ENCODE assay signal across 8 cellular contexts in the genomic region with DNA sequence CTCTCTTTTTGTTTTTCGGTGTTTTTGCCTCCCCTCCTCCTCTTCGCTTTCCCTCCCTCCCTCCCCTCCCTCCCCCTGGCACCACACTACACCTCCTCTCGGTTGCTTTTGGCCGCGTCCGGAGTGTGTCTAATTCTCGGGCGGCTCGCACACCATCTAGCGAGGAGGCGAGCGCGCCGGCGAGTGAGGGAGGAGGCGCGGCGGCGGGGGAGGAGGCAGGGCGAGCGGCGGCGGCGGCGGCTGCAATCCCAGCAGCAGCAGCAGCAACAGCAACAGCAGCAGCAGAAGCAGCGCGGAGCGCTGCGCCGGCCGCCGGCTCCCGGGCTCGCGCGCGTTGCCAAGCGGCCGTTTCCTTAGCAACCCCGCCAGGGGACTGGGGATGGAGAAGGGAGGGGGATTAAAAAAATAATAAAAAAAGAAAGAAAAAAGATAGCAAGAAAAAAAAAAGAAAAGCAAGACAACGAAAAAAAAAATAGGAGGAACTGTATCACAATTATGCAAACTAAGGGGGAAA. TPM values are rescaled to one million over a fixed set of nuclear protein-coding genes. Genes with fewer than 3 reads are reported as not detected.
DNase-seq lines count a peak whose midpoint lies in the region; ATAC-seq and TF ChIP-seq lines count a peak whose summit lies in the region.

No MANE protein-coding gene starts in this region.

- intact Hi-C loops in heart right ventricle (cut with DNase I) (loop anchor here in 3 of 10 donors (10.0 kb wide), 4 partner anchors 62 to 698 kb away; no protein-coding TSS in a partner anchor), ovary (cut with DNase I) (no loop called here), aorta (cut with DNase I) (loop anchor here in 1 of 2 donors (2.0 to 5.0 kb wide), 2 partner anchors 56 to 100 kb away; no protein-coding TSS in a partner anchor)

- no peak overlapping the region for H2BK120ac ChIP-seq in H9 (ENCODE audit: low read depth, low read length, poor library complexity, severe bottlenecking)

- no peak overlapping the region for H3K56ac ChIP-seq in H9 (ENCODE audit: insufficient read length, low read depth, low read length)

- H3K9ac ChIP-seq in H9 (ENCODE audit: extremely low read depth, insufficient read length, low read length) (peak overlapping the region; percentile 72), Loucy (ENCODE audit: low read depth, low read length, poor library complexity, severe bottlenecking) (peak overlapping the region; percentile 92)

- in situ Hi-C loops in G401 (cut with HindIII; ENCODE audit: low sequenced_read_pairs): no loop called here

- H2BK20ac ChIP-seq in H9 (ENCODE audit: low read depth, low read length, poor library complexity, severe bottlenecking): no peak overlapping the region

- H2AFZ ChIP-seq in H9 (ENCODE audit: low read length) (no peak overlapping the region), Loucy (ENCODE audit: low read length) (peak overlapping the region; percentile 100)

- H3K9me3 Mint-ChIP-seq in H9: no peaks in the 10 kb centered on the region

- no peak overlapping the region for H3K14ac ChIP-seq in H9 (ENCODE audit: insufficient read depth, low read length)

- H2BK5ac ChIP-seq in H9 (ENCODE audit: insufficient read length, low read length): no peak overlapping the region

- H3K9me2 ChIP-seq in Loucy (replicated peaks; ENCODE audit: low read depth, low read length): no peaks in the 10 kb centered on the region

- H3K23me2 ChIP-seq in H9 (ENCODE audit: insufficient read length, low read depth, low read length, poor library complexity, severe bottlenecking): peaks cover 22% of the 10 kb centered on the region

- H3K4ac ChIP-seq in H9 (ENCODE audit: low read depth, low read length): no peak overlapping the region

- no peak overlapping the region for H3K4me3 Mint-ChIP-seq in H9

- no peaks in the 10 kb centered on the region for H3K36me3 Mint-ChIP-seq in H9 (ENCODE audit: insufficient read depth in 1 of 3, low read depth in 3 of 3)

- peaks cover 6% of the 10 kb centered on the region; the same call in 1 of the 2 replicates for H3F3A ChIP-seq in Loucy (ENCODE audit: low read depth)

- H4K91ac ChIP-seq in H9 (ENCODE audit: insufficient read length, low read depth, low read length): no peak overlapping the region

- no peak overlapping the region for H3K18ac ChIP-seq in H9 (ENCODE audit: insufficient read length, low read depth, low read length)

- H3K4me3 ChIP-seq in Loucy (ENCODE audit: low read length, poor library complexity, severe bottlenecking): peak overlapping the region; percentile 99
- H3K4me3 ChIP-seq in heart right ventricle: peak overlapping the region; percentile 54 to 78 (median 70)
- peak overlapping the region; percentile 71 for H3K4me3 ChIP-seq in ovary
- peak overlapping the region; percentile 37 to 81 for H3K4me3 ChIP-seq in aorta (ENCODE audit: low read length in 2 of 2)

- H3K9me3 ChIP-seq in H9 (ENCODE audit: control insufficient read depth, low read depth, low read length) (no peaks in the 10 kb centered on the region), Loucy (ENCODE audit: insufficient read depth, low read depth, low read length) (no peaks in the 10 kb centered on the region), heart right ventricle (no peaks in the 10 kb centered on the region), ovary (no peaks in the 10 kb centered on the region), aorta (ENCODE audit: control insufficient read depth, low read length) (no peaks in the 10 kb centered on the region)

- ATAC-seq in heart right ventricle: peak; percentile 80 to 96 (median 86)
- ATAC-seq in aorta (ENCODE audit: low FRiP score): peak; percentile 93

- TF ChIP-seq CTCF in H9 (conservative IDR thresholded peaks at IDR 0.05) (0 out of 3 replicates have a peak, but pooled peaks have one; percentile 9), Loucy (conservative IDR thresholded peaks at IDR 0.05; ENCODE audit: low read length) (no peak), heart right ventricle (IDR thresholded peaks at IDR 0.05) (peak in 2 of 9 donors; percentile 26 to 29), ovary (IDR thresholded peaks at IDR 0.05) (no peak)

- no peak overlapping the region for H2AK5ac ChIP-seq in H9 (ENCODE audit: insufficient read length, low read length)

- H3K79me2 ChIP-seq in H9 (ENCODE audit: insufficient read depth, low read length) (no peaks in the 10 kb centered on the region), Loucy (ENCODE audit: insufficient read depth, low read length) (no peaks in the 10 kb centered on the region)

- no peak overlapping the region for H4K5ac ChIP-seq in H9 (ENCODE audit: insufficient read length, low read depth, low read length)

- H3K4me1 Mint-ChIP-seq in H9: peaks cover 12 to 13% of the 10 kb centered on the region in 2 experiments

- DNase-seq in G401 (ENCODE audit: low spot score): peak; percentile 91
- DNase-seq in H9: peak; percentile 89
- DNase-seq in SHP77 treated with DMSO at 0.1 percent for 48 hours (lab: John Stamatoyannopoulos, UW): peak; percentile 49
- peak; percentile 31 to 91 (median 83) for DNase-seq in anterior cingulate cortex (lab: John Stamatoyannopoulos, UW)
- peak; percentile 76 to 86 for DNase-seq in heart right ventricle
- peak; percentile 81 to 90 (median 86) for DNase-seq in ovary
- DNase-seq in aorta: peak; percentile 93 to 95

- no peak overlapping the region for H2BK12ac ChIP-seq in H9 (ENCODE audit: insufficient read length, low read depth, low read length)

- H3K27me3 Mint-ChIP-seq in H9 (ENCODE audit: low read depth): peaks cover 38% of the 10 kb centered on the region

- H3K27ac Mint-ChIP-seq in H9: peak overlapping the region in 1 of 3 experiments; percentile 77; a peak in 2 of 7 replicates

- no peaks in the 10 kb centered on the region for H3K79me1 ChIP-seq in H9 (ENCODE audit: insufficient read depth, low read depth, low read length, poor library complexity, severe bottlenecking)

- H4K20me1 ChIP-seq in H9 (ENCODE audit: control insufficient read depth, insufficient read depth, insufficient read length) (no peaks in the 10 kb centered on the region), Loucy (ENCODE audit: insufficient read depth, low read length, poor library complexity, severe bottlenecking) (no peaks in the 10 kb centered on the region)

- H3K23ac ChIP-seq in H9 (ENCODE audit: insufficient read length, low read depth, low read length): no peak overlapping the region

- H3T11ph ChIP-seq in H9 (ENCODE audit: low read length): no peak overlapping the region

- H3K4me2 ChIP-seq in H9 (ENCODE audit: insufficient read depth, insufficient read length, low read length) (peak overlapping the region; percentile 99), Loucy (ENCODE audit: low read depth, low read length, poor library complexity, severe bottlenecking) (peak overlapping the region; percentile 87)

- no peak for TF ChIP-seq EP300 in ovary (IDR thresholded peaks at IDR 0.05)

- H4K8ac ChIP-seq in H9 (replicated peaks; ENCODE audit: insufficient read length, low read depth, low read length): no peak overlapping the region

- WGBS in H9 (ENCODE audit: extremely low coverage, insufficient read length, low lambda C conversion rate): no CpG with 5 or more reads among the region's 41 CpGs
- WGBS in heart right ventricle, 2 donors: 0 to 1% methylated on average over 41 of the region's 41 CpGs
- 0 to 1% (median 0%) methylated on average over 35 to 41 of the region's 41 CpGs for WGBS in ovary, 3 donors
- 0% methylated on average over 34 to 41 of the region's 41 CpGs for WGBS in aorta, 2 donors

- H3K36me3 ChIP-seq in Loucy (ENCODE audit: insufficient read depth, low read length): no peaks in the 10 kb centered on the region
- H3K36me3 ChIP-seq in heart right ventricle: no peaks in the 10 kb centered on the region
- no peaks in the 10 kb centered on the region for H3K36me3 ChIP-seq in ovary
- no peaks in the 10 kb centered on the region for H3K36me3 ChIP-seq in aorta (ENCODE audit: control insufficient read depth in 1 of 2, insufficient read depth in 2 of 2, low read length in 1 of 2)

- H3K27ac ChIP-seq in H9 (ENCODE audit: insufficient read length, low read depth, low read length): no peak overlapping the region
- H3K27ac ChIP-seq in heart right ventricle: peak overlapping the region; percentile 76 to 94 (median 90)
- peak overlapping the region; percentile 70 to 94 for H3K27ac ChIP-seq in ovary
- H3K27ac ChIP-seq in aorta (ENCODE audit: low read depth in 1 of 2, low read length in 2 of 2): peak overlapping the region; percentile 87 to 95

- no peaks in the 10 kb centered on the region for H3K4me1 ChIP-seq in H9 (ENCODE audit: insufficient read depth, low read length)
- peaks cover 59% of the 10 kb centered on the region for H3K4me1 ChIP-seq in Loucy (ENCODE audit: insufficient read depth, low read length, poor library complexity, severe bottlenecking)
- H3K4me1 ChIP-seq in heart right ventricle: peaks cover 0 to 21% (median 10%) of the 10 kb centered on the region in 9 donors
- peaks cover 5% of the 10 kb centered on the region for H3K4me1 ChIP-seq in ovary (ENCODE audit: insufficient read depth)
- no peaks in the 10 kb centered on the region for H3K4me1 ChIP-seq in aorta (ENCODE audit: control insufficient read depth in 1 of 2, insufficient read depth in 2 of 2, low read length in 2 of 2)

- no peak overlapping the region for H2BK15ac ChIP-seq in H9 (ENCODE audit: low read depth, low read length)

- TF ChIP-seq POLR2A in ovary (IDR thresholded peaks at IDR 0.05): peak; percentile 51

- H3K27me3 ChIP-seq in H9 (ENCODE audit: insufficient read depth, low read length) (peaks cover 3% of the 10 kb centered on the region; the same call in 1 of the 2 replicates), Loucy (ENCODE audit: insufficient read depth, low read length, poor library complexity, severe bottlenecking) (no peaks in the 10 kb centered on the region), heart right ventricle (peaks cover 0 to 3% (median 0%) of the 10 kb centered on the region in 7 donors), ovary (no peaks in the 10 kb centered on the region), aorta (ENCODE audit: control insufficient read depth in 1 of 2, insufficient read depth in 2 of 2, low read length in 1 of 2) (no peaks in the 10 kb centered on the region)

RNA-seq across cellular contexts. Expression of a gene that starts 0.4 kb away (rescaled TPM):
- 0.03 and 0.06 TPM in 2 replicates for total RNA-seq in G401 (2014; rRNA removed; shearing (Covaris generic))
- total RNA-seq in H9 (2021) (0.13 and 0.44 TPM in 2 replicates), heart right ventricle (10 to 100 TPM in 4 of 10 donors, 1 to 10 TPM in 6; 3.2 to 18.3 (median 5.6) TPM), ovary (10 to 100 TPM in 2 of 7 donors, 1 to 10 TPM in 5; 6.2 to 14.2 (median 9.1) TPM), aorta (10 to 100 TPM; 26.7 to 50.3 TPM)
- polyA plus RNA-seq in heart right ventricle (1 to 10 TPM; 2.3 to 5.4 TPM), ovary (10 to 100 TPM in 1 of 2 donors, 1 to 10 TPM in 1; 4.7 to 15.1 TPM), aorta (10 to 100 TPM in 1 of 2 donors, 1 to 10 TPM in 1; 3.5 to 10.1 TPM)
